In the genomic region with DNA sequence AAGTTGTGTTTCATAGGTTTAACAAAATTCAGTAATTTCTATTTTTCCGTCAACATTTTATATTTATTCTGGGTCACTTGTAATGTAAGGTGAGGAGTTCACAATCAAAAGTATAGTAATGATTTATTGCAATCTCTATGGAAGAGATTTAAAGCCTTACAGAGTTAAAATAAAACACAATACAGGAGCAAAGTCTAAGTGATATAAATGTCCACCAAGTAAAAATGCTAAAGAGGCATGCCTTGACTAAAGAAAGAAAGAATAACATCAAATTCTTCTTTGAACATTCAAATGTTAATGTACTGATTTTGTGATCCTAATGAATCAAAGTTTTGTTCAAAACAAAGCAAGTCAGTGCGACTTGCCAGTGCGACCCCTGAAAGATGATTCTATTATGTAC, we compare ENCODE assay signal across 10 cellular contexts.
"Had no signal": no experiment of that assay in that cellular context is flagged by ENCODE, and none has a peak within 500 bp of the region (broad histone marks: within the 10 kb centered on the region; RNA-seq: fewer than 3 reads in every experiment).

No MANE protein-coding gene starts in this region.

- H3K9me3 ChIP-seq: HAP-1 had no signal

- H3K4me2 ChIP-seq: GM23338 had no signal

- H3K4me3 ChIP-seq: GM23338, HAP-1 had no signal

- ATAC-seq: GM23338, HCT116, HepG2 had no signal

- H3K9me3 Mint-ChIP-seq: GM23338, HFFc6, IgD-negative memory B cell had no signal

- H2AFZ ChIP-seq: GM23338 had no signal

- H3K27ac Mint-ChIP-seq: HFFc6, IgD-negative memory B cell had no signal

- FAIRE-seq: H1, H54, HepG2 had no signal

- H3K27ac ChIP-seq: HL-60 had no signal

- H3K27me3 Mint-ChIP-seq: IgD-negative memory B cell had no signal

- H3K4me3 Mint-ChIP-seq: GM23338, HFFc6 had no signal

- DNase-seq: HFFc6, KBM-7 had no signal
